Comparison of ENCODE assay signal across 8 cellular contexts in the genomic region with DNA sequence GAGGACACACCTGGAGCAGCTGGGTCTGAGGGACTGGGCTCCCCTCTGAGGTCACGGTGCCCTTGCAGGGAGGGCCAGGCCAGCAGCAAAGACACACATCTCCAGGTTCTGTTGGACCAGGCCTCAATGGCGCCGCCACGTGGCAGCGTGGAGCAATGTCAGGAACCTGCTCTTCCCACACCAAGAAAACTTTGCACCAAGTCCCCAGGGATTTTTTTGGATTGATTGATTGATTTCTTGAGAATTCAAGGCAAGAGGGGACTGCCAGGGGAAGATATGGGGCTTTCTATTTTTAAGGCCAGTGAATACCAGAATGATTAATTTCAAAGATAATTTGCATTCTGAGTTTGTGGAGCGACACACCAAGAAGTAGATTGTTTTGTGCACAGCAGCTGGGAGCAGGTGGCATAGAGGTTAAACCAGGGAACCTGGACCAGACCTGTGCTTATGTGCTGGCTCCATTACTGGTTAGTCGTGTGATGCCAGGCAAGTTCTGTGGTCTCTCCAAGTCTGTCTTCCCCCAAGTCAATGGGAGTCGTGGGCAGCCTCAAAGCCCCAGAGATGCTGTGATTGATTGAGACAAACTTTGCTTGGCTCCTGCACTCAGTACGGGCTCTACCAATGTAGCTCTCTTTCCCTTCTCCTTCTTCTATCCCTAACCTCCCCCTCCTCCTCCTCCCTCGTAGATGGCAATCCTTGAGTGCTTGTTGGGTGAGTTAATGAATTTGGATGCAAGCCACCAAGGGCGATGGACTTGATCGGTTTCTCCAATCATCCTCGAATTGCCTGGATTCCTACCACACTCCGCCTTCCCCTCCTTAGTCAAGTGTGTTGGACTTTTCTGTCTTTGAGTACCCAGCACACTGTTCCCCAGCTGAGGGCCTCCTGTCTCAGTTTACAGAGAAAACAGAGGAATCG.
DNase-seq lines count a peak whose midpoint lies in the region; TF ChIP-seq lines count a peak whose summit lies in the region.

No MANE protein-coding gene starts in this region.

- no peak overlapping the region for H3K27ac Mint-ChIP-seq in glutamatergic neuron (ENCODE audit: unreplicated experiment)

- intact Hi-C loops in vagina (cut with DNase I) = no loop called here

- H3F3A ChIP-seq in smooth muscle cell (ENCODE audit: low read depth) = no peaks in the 10 kb centered on the region

- H2AFZ ChIP-seq in smooth muscle cell (ENCODE audit: low read depth) = no peak overlapping the region

- no peak for TF ChIP-seq POLR2A in suprapubic skin (IDR thresholded peaks at IDR 0.05)
- no peak for TF ChIP-seq POLR2A in vagina (IDR thresholded peaks at IDR 0.05)

- no peak overlapping the region for H3K9ac ChIP-seq in smooth muscle cell (ENCODE audit: low read depth)

- peaks cover 11% of the 10 kb centered on the region for H3K4me1 Mint-ChIP-seq in glutamatergic neuron (ENCODE audit: low read depth, unreplicated experiment)

- H3K4me1 ChIP-seq in smooth muscle cell (ENCODE audit: low read depth) (no peaks in the 10 kb centered on the region), suprapubic skin (peaks cover 9% of the 10 kb centered on the region), vagina (peaks cover 4% of the 10 kb centered on the region)

- peak; percentile 35 for DNase-seq in EL
- DNase-seq in HuH-7.5 (ENCODE audit: low spot score) = peak; percentile 36
- peak in 2 of 3 experiments; percentile 19 to 40 for DNase-seq in activated CD8-positive, alpha-beta memory T cell treated with anti-CD3 and anti-CD28 coated beads for 48 hours (ENCODE audit: low read depth in 2 of 3, low spot score in 2 of 3)
- DNase-seq in glutamatergic neuron = peak; percentile 59
- no peak for DNase-seq in smooth muscle cell (lab: John Stamatoyannopoulos, UW; ENCODE audit: unreplicated experiment)
- no peak for DNase-seq in suprapubic skin (ENCODE audit: low spot score in 2 of 2)
- no peak for DNase-seq in vagina (ENCODE audit: extremely low spot score in 2 of 2)
- DNase-seq in foreskin melanocyte = no peak

- H3K4me3 ChIP-seq in smooth muscle cell (no peak overlapping the region), suprapubic skin (no peak overlapping the region), vagina (no peak overlapping the region)

- H3K27me3 ChIP-seq in smooth muscle cell (ENCODE audit: low read depth) = no peaks in the 10 kb centered on the region
- H3K27me3 ChIP-seq in suprapubic skin = no peaks in the 10 kb centered on the region
- H3K27me3 ChIP-seq in vagina = no peaks in the 10 kb centered on the region

- no peaks in the 10 kb centered on the region for H3K9me3 ChIP-seq in smooth muscle cell (replicated peaks; ENCODE audit: low read depth)
- H3K9me3 ChIP-seq in suprapubic skin = no peaks in the 10 kb centered on the region
- no peaks in the 10 kb centered on the region for H3K9me3 ChIP-seq in vagina

- TF ChIP-seq EP300 in suprapubic skin (IDR thresholded peaks at IDR 0.05) = no peak

- WGBS in smooth muscle cell (ENCODE audit: low lambda C conversion rate) = 61% methylated on average over 15 of the region's 15 CpGs
- WGBS in suprapubic skin = 54% methylated on average over 14 of the region's 15 CpGs

- H3K9me3 Mint-ChIP-seq in glutamatergic neuron (ENCODE audit: unreplicated experiment) = peaks cover 6% of the 10 kb centered on the region

- H3K4me3 Mint-ChIP-seq in glutamatergic neuron (ENCODE audit: unreplicated experiment) = no peak overlapping the region

- peaks cover 5% of the 10 kb centered on the region for H3K27me3 Mint-ChIP-seq in glutamatergic neuron (ENCODE audit: unreplicated experiment)

- peaks cover 15% of the 10 kb centered on the region for H3K36me3 Mint-ChIP-seq in glutamatergic neuron (ENCODE audit: unreplicated experiment)

- H3K4me2 ChIP-seq in smooth muscle cell = no peak overlapping the region

- TF ChIP-seq CTCF in glutamatergic neuron (IDR thresholded peaks at IDR 0.05; ENCODE audit: partially characterized antibody, unreplicated experiment) (peak; percentile 81), smooth muscle cell (IDR thresholded peaks at IDR 0.05; ENCODE audit: borderline replicate concordance, insufficient read depth, poor library complexity, severe bottlenecking) (peak; percentile 75), suprapubic skin (IDR thresholded peaks at IDR 0.05) (peak in 1 of 2 donors; percentile 50), vagina (IDR thresholded peaks at IDR 0.05) (peak in 1 of 3 experiments; percentile 13)

- H3K27ac ChIP-seq in smooth muscle cell (ENCODE audit: low read depth) = no peak overlapping the region
- H3K27ac ChIP-seq in suprapubic skin = no peak overlapping the region
- no peak overlapping the region for H3K27ac ChIP-seq in vagina

- H3K79me2 ChIP-seq in smooth muscle cell (ENCODE audit: low read depth) = no peaks in the 10 kb centered on the region

- no peaks in the 10 kb centered on the region for H4K20me1 ChIP-seq in smooth muscle cell (ENCODE audit: low read depth)

- H3K36me3 ChIP-seq in smooth muscle cell (ENCODE audit: low read depth) (no peaks in the 10 kb centered on the region), suprapubic skin (no peaks in the 10 kb centered on the region), vagina (no peaks in the 10 kb centered on the region)

Comparison
In these comparisons a context has a peak if more than half of its experiments do, and no peak if none do; other contexts are left out.
1. DNase-seq: peak in EL (single experiment), HuH-7.5 (single experiment), activated CD8-positive, alpha-beta memory T cell treated with anti-CD3 and anti-CD28 coated beads for 48 hours (2 of 3) and glutamatergic neuron (single experiment); none in smooth muscle cell (single experiment), suprapubic skin (0 of 2), vagina (0 of 2) and foreskin melanocyte (single experiment).